ENCODE assay signal across 10 cellular contexts in the genomic region with DNA sequence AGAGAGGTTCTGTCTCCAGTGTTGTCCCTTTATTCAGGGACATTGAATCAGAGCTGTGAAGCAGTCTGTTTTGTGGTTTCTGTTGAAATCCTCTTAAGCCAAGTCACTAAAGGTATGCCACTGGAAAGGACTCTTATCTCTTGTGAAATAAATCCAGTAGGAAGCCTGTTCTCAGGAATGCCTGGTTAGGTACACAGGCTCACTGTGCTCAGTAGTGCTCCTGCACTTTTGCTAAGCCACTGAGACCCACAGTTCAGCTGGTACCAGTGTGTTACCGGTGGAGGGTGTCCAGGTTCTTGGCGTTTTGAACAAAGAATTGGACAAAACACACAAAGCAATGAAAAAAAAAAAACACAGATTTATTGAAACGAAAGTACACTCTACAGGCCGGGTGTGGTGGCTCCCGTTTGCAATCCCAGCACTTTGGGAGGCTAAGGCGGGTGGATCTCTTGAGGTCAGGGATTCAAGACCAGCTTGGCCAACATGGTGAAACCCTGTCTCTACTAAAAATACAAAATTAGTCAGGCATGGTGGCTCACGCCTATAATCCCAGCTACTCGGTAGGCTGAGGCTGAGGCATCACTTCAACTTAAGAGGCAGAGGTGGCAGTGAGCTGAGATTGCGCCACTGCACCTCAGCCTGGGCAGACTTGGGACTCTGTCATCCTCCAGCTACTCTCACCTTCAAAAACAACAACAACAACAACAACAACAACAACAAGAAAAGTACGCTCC.
DNase-seq lines count a peak whose midpoint lies in the region; ATAC-seq and TF ChIP-seq lines count a peak whose summit lies in the region.
"Had no signal": no experiment of that assay in that cellular context is flagged by ENCODE, and none has a peak within 500 bp of the region (broad histone marks: within the 10 kb centered on the region; RNA-seq: fewer than 3 reads in every experiment).

No MANE protein-coding gene starts in this region.

- H3K27me3 Mint-ChIP-seq in H9 (ENCODE audit: low read depth), result no peaks in the 10 kb centered on the region; the same call in 1 of the 2 replicates

- H3K9me3 Mint-ChIP-seq in H9, result no peaks in the 10 kb centered on the region

- H3K27ac ChIP-seq in H9 (ENCODE audit: insufficient read length, low read depth, low read length), result no peak overlapping the region
- peak overlapping the region; percentile 37 to 57 for H3K27ac ChIP-seq in left lung

- no peak overlapping the region for H2BK15ac ChIP-seq in H9 (ENCODE audit: low read depth, low read length)

- H4K20me1 ChIP-seq in H9 (ENCODE audit: control insufficient read depth, insufficient read depth, insufficient read length), result no peaks in the 10 kb centered on the region

- peaks cover 48% of the 10 kb centered on the region for H3K4me1 ChIP-seq in H9 (ENCODE audit: insufficient read depth, low read length)
- H3K4me1 ChIP-seq in left lung, result peaks cover 29 to 90% of the 10 kb centered on the region in 2 donors

- H3K9me3 ChIP-seq in H9 (ENCODE audit: control insufficient read depth, low read depth, low read length) (no peaks in the 10 kb centered on the region), left lung (peaks cover 0 to 5% of the 10 kb centered on the region in 2 donors)

- H2BK120ac ChIP-seq in H9 (ENCODE audit: low read depth, low read length, poor library complexity, severe bottlenecking), result no peak overlapping the region

- H3T11ph ChIP-seq in H9 (ENCODE audit: low read length), result no peak overlapping the region

- no peak overlapping the region for H4K8ac ChIP-seq in H9 (replicated peaks; ENCODE audit: insufficient read length, low read depth, low read length)

- no peak overlapping the region for H4K5ac ChIP-seq in H9 (ENCODE audit: insufficient read length, low read depth, low read length)

- peaks cover 87 to 92% of the 10 kb centered on the region in 2 experiments for H3K4me1 Mint-ChIP-seq in H9

- H3K4ac ChIP-seq in H9 (ENCODE audit: low read depth, low read length), result no peak overlapping the region

- peaks cover 0 to 11% (median 0%) of the 10 kb centered on the region in 3 experiments; a peak in 3 of 7 replicates for H3K36me3 Mint-ChIP-seq in H9 (ENCODE audit: insufficient read depth in 1 of 3, low read depth in 3 of 3)

- H3K36me3 ChIP-seq in left lung, result no peaks in the 10 kb centered on the region

- H3K56ac ChIP-seq in H9 (ENCODE audit: insufficient read length, low read depth, low read length), result no peak overlapping the region

- WGBS in H9 (ENCODE audit: extremely low coverage, insufficient read length, low lambda C conversion rate), result no CpG with 5 or more reads among the region's 10 CpGs

- intact Hi-C loops in left lung (cut with DNase I), result no loop called here

- DNase-seq in A172 (ENCODE audit: low spot score) (peak; percentile 66), H9 (peak; percentile 16), amniotic epithelial cell (ENCODE audit: low read depth) (peak; percentile 82), left lung (no peak), KG1 (lab: John Stamatoyannopoulos, UW) (no peak), SHP77 treated with DMSO at 0.1 percent for 48 hours (lab: John Stamatoyannopoulos, UW) (no peak)
- DNase-seq in stimulated activated CD4-positive, alpha-beta T cell treated with anti-CD3 and anti-CD28 coated beads, Interleukin-1b, Interleukin-23, amount 100 ng/mL, for 48 hours, result no peak
- DNase-seq: midbrain, NCI-H2171 treated with DMSO at 0.1 percent for 48 hours had no signal

- TF ChIP-seq CTCF in H9 (conservative IDR thresholded peaks at IDR 0.05), result no peak
- no peak for TF ChIP-seq CTCF in left lung (IDR thresholded peaks at IDR 0.05)

- no peak overlapping the region for H3K4me3 ChIP-seq in left lung

- no peaks in the 10 kb centered on the region for H3K27me3 ChIP-seq in H9 (ENCODE audit: insufficient read depth, low read length)
- H3K27me3 ChIP-seq in left lung, result no peaks in the 10 kb centered on the region

- H3K4me3 Mint-ChIP-seq in H9, result peak overlapping the region in 1 of 2 experiments; percentile 25; a peak in 1 of 5 replicates

- H4K91ac ChIP-seq in H9 (ENCODE audit: insufficient read length, low read depth, low read length), result no peak overlapping the region

- no peak overlapping the region for H2AK5ac ChIP-seq in H9 (ENCODE audit: insufficient read length, low read length)

- H3K4me2 ChIP-seq in H9 (ENCODE audit: insufficient read depth, insufficient read length, low read length), result no peak overlapping the region

- H2BK12ac ChIP-seq in H9 (ENCODE audit: insufficient read length, low read depth, low read length), result no peak overlapping the region

- H3K27ac Mint-ChIP-seq in H9, result peak overlapping the region in 2 of 3 experiments; percentile 43 to 50; a peak in 4 of 7 replicates

- no peak overlapping the region for H2BK20ac ChIP-seq in H9 (ENCODE audit: low read depth, low read length, poor library complexity, severe bottlenecking)

- no peak overlapping the region for H3K18ac ChIP-seq in H9 (ENCODE audit: insufficient read length, low read depth, low read length)

- peaks cover 93% of the 10 kb centered on the region for H3K79me2 ChIP-seq in H9 (ENCODE audit: insufficient read depth, low read length)

- no peak overlapping the region for H3K9ac ChIP-seq in H9 (ENCODE audit: extremely low read depth, insufficient read length, low read length)

- H3K23me2 ChIP-seq in H9 (ENCODE audit: insufficient read length, low read depth, low read length, poor library complexity, severe bottlenecking), result no peaks in the 10 kb centered on the region

- H2BK5ac ChIP-seq in H9 (ENCODE audit: insufficient read length, low read length), result no peak overlapping the region

- peaks cover 4% of the 10 kb centered on the region for H3K79me1 ChIP-seq in H9 (ENCODE audit: insufficient read depth, low read depth, low read length, poor library complexity, severe bottlenecking)

- no peak overlapping the region for H2AFZ ChIP-seq in H9 (ENCODE audit: low read length)

- no peak overlapping the region for H3K14ac ChIP-seq in H9 (ENCODE audit: insufficient read depth, low read length)

- H3K23ac ChIP-seq in H9 (ENCODE audit: insufficient read length, low read depth, low read length), result no peak overlapping the region

- ATAC-seq in left lung (peak; percentile 81), HG03354 (IDR thresholded peaks at IDR 0.05; ENCODE audit: poor library complexity, severe bottlenecking, unreplicated experiment) (no peak)

Comparison
In these comparisons a context has a peak if more than half of its experiments do, and no peak if none do; other contexts are left out.
1. DNase-seq: peak in A172 (single experiment), H9 (single experiment) and amniotic epithelial cell (single experiment); none in left lung (0 of 2), KG1 (single experiment), stimulated activated CD4-positive, alpha-beta T cell treated with anti-CD3 and anti-CD28 coated beads, Interleukin-1b, Interleukin-23, amount 100 ng/mL, for 48 hours (single experiment) and SHP77 treated with DMSO at 0.1 percent for 48 hours (single experiment).